ENCODE assay signal across 20 cellular contexts in genomic region chr3:49513494-49514179, GRCh38.
"Had no signal": no experiment of that assay in that cellular context is flagged by ENCODE, and none has a peak within 500 bp of the region (broad histone marks: within the 10 kb centered on the region; RNA-seq: fewer than 3 reads in every experiment).

No MANE protein-coding gene starts in this region.

- H3K27me3 ChIP-seq: transverse colon had no signal

- H2AFZ ChIP-seq: parathyroid adenoma had no signal

- DNase-seq: activated CD4-positive, alpha-beta T cell treated with anti-CD3 and anti-CD28 coated beads for 1 hour; activated CD4-positive, alpha-beta T cell treated with anti-CD3 and anti-CD28 coated beads, Interleukin-2, amount 50 U/mL, for 48 hours; activated CD8-positive, alpha-beta memory T cell treated with anti-CD3 and anti-CD28 coated beads, Interleukin-2, amount 10 ng/mL, durations not matched to agents 7 days and 5 days; activated naive CD4-positive, alpha-beta T cell treated with anti-CD3 and anti-CD28 coated beads for 36 hours; activated T-cell treated with anti-CD3 and anti-CD28 coated beads, Interleukin-2, amount 50 U/mL, for 1 hour; hypothalamus; left cardiac atrium; naive B cell; stimulated activated CD4-positive, alpha-beta T cell treated with anti-CD3 and anti-CD28 coated beads, Interleukin-15, amount 100 ng/mL, for 24 hours; stimulated activated CD4-positive, alpha-beta T cell treated with anti-CD3 and anti-CD28 coated beads, Interleukin-4, amount 100 ng/mL, for 1 hour; stimulated activated naive B cell treated with anti-CD40 and anti-IgM and Interleukin-4, amounts not matched to agents 10 μg/mL and 1 μg/mL and 100 μg/mL, for 72 hours; substantia nigra; T-helper 1 cell; T1000; transverse colon had no signal

- H3K27ac Mint-ChIP-seq: activated CD8-positive, alpha-beta memory T cell treated with anti-CD3 and anti-CD28 coated beads, Interleukin-2, amount 10 ng/mL, durations not matched to agents 7 days and 5 days; activated naive CD4-positive, alpha-beta T cell treated with anti-CD3 and anti-CD28 coated beads for 36 hours; activated T-helper 2 cell treated with anti-CD3 and anti-CD28 coated beads, Interferon-gamma antibody, Interleukin-2, Interleukin-4, amounts not matched to agents 10 μg/mL and 5 μg/mL and 100 μg/mL, durations not matched to agents 14 hours and 24 hours and 36 hours had no signal

- H3K9me3 Mint-ChIP-seq: activated naive CD4-positive, alpha-beta T cell treated with anti-CD3 and anti-CD28 coated beads for 36 hours; activated T-helper 2 cell treated with anti-CD3 and anti-CD28 coated beads, Interferon-gamma antibody, Interleukin-2, Interleukin-4, amounts not matched to agents 10 μg/mL and 5 μg/mL and 100 μg/mL, durations not matched to agents 14 hours and 24 hours and 36 hours; naive B cell; stimulated activated naive B cell treated with anti-CD40 and anti-IgM and Interleukin-4, amounts not matched to agents 10 μg/mL and 1 μg/mL and 100 μg/mL, for 72 hours had no signal

- H3K27ac ChIP-seq: parathyroid adenoma, transverse colon had no signal

- H3K9me3 ChIP-seq: transverse colon had no signal

- FAIRE-seq: colon had no signal

- H3K4me1 ChIP-seq: transverse colon had no signal

- H3K4me3 Mint-ChIP-seq: activated CD8-positive, alpha-beta memory T cell treated with anti-CD3 and anti-CD28 coated beads, Interleukin-2, amount 10 ng/mL, durations not matched to agents 7 days and 5 days; activated naive CD4-positive, alpha-beta T cell treated with anti-CD3 and anti-CD28 coated beads for 36 hours; stimulated activated naive B cell treated with anti-CD40 and anti-IgM and Interleukin-4, amounts not matched to agents 10 μg/mL and 1 μg/mL and 100 μg/mL, for 72 hours had no signal

- H3K9ac ChIP-seq: parathyroid adenoma had no signal

- H3K4me3 ChIP-seq: lung, transverse colon had no signal

- H3K4me1 Mint-ChIP-seq: activated CD8-positive, alpha-beta memory T cell treated with anti-CD3 and anti-CD28 coated beads, Interleukin-2, amount 10 ng/mL, durations not matched to agents 7 days and 5 days had no signal

- H3K27me3 Mint-ChIP-seq: activated CD8-positive, alpha-beta memory T cell treated with anti-CD3 and anti-CD28 coated beads, Interleukin-2, amount 10 ng/mL, durations not matched to agents 7 days and 5 days; naive B cell; stimulated activated naive B cell treated with anti-CD40 and anti-IgM and Interleukin-4, amounts not matched to agents 10 μg/mL and 1 μg/mL and 100 μg/mL, for 72 hours had no signal

- ATAC-seq: activated CD8-positive, alpha-beta memory T cell treated with anti-CD3 and anti-CD28 coated beads, Interleukin-2, amount 10 ng/mL, durations not matched to agents 7 days and 5 days; esophagus mucosa; left cardiac atrium; stimulated activated naive B cell treated with anti-CD40 and anti-IgM and Interleukin-4, amounts not matched to agents 10 μg/mL and 1 μg/mL and 100 μg/mL, for 72 hours had no signal
